Comparison of ENCODE assay signal across 1 cellular context in the genomic region with DNA sequence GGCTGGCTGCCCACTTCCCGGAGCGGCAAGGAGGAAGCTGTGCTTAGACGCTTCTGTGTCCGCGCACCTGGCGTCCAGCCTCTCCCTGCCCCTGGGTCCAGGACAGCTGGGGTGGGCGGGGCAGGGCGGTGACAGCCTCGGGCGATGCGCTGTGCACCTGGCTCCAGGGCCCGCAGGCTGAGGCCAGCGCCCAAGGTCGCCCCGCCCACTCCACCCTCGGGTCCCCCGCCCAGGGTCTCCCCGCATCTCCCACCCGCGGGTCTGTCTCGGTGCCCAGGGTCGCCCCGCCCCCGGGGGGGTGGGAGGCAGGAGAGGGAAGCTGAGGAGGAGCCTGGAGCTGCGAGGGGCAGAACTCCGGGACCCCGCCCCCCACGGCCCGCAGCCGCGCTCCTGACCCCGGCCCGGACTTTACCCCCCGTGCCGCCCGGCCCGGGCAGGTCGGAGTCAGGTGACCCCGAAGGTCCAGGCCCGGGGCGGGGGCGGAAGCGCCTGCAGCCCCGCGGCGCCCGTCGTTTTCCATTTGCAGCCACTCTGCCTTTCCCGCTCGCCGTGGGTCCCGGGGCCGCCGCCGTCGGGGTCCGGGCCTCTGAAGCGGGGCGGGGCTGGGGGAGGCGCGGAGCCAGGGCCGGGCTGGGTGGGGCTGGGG.
TF ChIP-seq lines count a peak whose summit lies in the region.

A gene with protein sequence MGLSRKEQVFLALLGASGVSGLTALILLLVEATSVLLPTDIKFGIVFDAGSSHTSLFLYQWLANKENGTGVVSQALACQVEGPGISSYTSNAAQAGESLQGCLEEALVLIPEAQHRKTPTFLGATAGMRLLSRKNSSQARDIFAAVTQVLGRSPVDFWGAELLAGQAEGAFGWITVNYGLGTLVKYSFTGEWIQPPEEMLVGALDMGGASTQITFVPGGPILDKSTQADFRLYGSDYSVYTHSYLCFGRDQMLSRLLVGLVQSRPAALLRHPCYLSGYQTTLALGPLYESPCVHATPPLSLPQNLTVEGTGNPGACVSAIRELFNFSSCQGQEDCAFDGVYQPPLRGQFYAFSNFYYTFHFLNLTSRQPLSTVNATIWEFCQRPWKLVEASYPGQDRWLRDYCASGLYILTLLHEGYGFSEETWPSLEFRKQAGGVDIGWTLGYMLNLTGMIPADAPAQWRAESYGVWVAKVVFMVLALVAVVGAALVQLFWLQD (minus strand): TSS at position 69 of the 646 bp plus-strand sequence. CDS start 3,072 bp downstream, outside the sequence.

TF ChIP-seq in HepG2, 621 proteins besides CTCF, POLR2A, EP300 and RAD21 (continued from another document and continues in another):
- TF ChIP-seq, protein P1, sequence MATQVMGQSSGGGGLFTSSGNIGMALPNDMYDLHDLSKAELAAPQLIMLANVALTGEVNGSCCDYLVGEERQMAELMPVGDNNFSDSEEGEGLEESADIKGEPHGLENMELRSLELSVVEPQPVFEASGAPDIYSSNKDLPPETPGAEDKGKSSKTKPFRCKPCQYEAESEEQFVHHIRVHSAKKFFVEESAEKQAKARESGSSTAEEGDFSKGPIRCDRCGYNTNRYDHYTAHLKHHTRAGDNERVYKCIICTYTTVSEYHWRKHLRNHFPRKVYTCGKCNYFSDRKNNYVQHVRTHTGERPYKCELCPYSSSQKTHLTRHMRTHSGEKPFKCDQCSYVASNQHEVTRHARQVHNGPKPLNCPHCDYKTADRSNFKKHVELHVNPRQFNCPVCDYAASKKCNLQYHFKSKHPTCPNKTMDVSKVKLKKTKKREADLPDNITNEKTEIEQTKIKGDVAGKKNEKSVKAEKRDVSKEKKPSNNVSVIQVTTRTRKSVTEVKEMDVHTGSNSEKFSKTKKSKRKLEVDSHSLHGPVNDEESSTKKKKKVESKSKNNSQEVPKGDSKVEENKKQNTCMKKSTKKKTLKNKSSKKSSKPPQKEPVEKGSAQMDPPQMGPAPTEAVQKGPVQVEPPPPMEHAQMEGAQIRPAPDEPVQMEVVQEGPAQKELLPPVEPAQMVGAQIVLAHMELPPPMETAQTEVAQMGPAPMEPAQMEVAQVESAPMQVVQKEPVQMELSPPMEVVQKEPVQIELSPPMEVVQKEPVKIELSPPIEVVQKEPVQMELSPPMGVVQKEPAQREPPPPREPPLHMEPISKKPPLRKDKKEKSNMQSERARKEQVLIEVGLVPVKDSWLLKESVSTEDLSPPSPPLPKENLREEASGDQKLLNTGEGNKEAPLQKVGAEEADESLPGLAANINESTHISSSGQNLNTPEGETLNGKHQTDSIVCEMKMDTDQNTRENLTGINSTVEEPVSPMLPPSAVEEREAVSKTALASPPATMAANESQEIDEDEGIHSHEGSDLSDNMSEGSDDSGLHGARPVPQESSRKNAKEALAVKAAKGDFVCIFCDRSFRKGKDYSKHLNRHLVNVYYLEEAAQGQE (IDR thresholded peaks at IDR 0.05; ENCODE audit: borderline replicate concordance in 1 of 2, low read depth in 1 of 2, low read length in 2 of 2) = peak in 1 of 2 experiments; percentile 41; a peak in 1 of 4 replicates
- TF ChIP-seq CC2D1A (CRISPR knock-in tag; IDR thresholded peaks at IDR 0.05) = no peak
- TF ChIP-seq, protein P2, sequence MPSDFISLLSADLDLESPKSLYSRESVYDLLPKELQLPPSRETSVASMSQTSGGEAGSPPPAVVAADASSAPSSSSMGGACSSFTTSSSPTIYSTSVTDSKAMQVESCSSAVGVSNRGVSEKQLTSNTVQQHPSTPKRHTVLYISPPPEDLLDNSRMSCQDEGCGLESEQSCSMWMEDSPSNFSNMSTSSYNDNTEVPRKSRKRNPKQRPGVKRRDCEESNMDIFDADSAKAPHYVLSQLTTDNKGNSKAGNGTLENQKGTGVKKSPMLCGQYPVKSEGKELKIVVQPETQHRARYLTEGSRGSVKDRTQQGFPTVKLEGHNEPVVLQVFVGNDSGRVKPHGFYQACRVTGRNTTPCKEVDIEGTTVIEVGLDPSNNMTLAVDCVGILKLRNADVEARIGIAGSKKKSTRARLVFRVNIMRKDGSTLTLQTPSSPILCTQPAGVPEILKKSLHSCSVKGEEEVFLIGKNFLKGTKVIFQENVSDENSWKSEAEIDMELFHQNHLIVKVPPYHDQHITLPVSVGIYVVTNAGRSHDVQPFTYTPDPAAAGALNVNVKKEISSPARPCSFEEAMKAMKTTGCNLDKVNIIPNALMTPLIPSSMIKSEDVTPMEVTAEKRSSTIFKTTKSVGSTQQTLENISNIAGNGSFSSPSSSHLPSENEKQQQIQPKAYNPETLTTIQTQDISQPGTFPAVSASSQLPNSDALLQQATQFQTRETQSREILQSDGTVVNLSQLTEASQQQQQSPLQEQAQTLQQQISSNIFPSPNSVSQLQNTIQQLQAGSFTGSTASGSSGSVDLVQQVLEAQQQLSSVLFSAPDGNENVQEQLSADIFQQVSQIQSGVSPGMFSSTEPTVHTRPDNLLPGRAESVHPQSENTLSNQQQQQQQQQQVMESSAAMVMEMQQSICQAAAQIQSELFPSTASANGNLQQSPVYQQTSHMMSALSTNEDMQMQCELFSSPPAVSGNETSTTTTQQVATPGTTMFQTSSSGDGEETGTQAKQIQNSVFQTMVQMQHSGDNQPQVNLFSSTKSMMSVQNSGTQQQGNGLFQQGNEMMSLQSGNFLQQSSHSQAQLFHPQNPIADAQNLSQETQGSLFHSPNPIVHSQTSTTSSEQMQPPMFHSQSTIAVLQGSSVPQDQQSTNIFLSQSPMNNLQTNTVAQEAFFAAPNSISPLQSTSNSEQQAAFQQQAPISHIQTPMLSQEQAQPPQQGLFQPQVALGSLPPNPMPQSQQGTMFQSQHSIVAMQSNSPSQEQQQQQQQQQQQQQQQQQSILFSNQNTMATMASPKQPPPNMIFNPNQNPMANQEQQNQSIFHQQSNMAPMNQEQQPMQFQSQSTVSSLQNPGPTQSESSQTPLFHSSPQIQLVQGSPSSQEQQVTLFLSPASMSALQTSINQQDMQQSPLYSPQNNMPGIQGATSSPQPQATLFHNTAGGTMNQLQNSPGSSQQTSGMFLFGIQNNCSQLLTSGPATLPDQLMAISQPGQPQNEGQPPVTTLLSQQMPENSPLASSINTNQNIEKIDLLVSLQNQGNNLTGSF (CRISPR knock-in tag; IDR thresholded peaks at IDR 0.05) = no peak
- no peak for TF ChIP-seq PLRG1 (conservative IDR thresholded peaks at IDR 0.05)
- peak; percentile 65 for TF ChIP-seq RARA (CRISPR knock-in tag; IDR thresholded peaks at IDR 0.05)
- TF ChIP-seq, protein P3, sequence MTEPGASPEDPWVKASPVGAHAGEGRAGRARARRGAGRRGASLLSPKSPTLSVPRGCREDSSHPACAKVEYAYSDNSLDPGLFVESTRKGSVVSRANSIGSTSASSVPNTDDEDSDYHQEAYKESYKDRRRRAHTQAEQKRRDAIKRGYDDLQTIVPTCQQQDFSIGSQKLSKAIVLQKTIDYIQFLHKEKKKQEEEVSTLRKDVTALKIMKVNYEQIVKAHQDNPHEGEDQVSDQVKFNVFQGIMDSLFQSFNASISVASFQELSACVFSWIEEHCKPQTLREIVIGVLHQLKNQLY (CRISPR knock-in tag; IDR thresholded peaks at IDR 0.05) = no peak
- 0 out of 2 replicates have a peak, but pooled peaks have one; percentile 31 for TF ChIP-seq HNRNPL (IDR thresholded peaks at IDR 0.05; ENCODE audit: low read depth, low read length)
- no peak for TF ChIP-seq ZKSCAN8 (CRISPR knock-in tag; IDR thresholded peaks at IDR 0.05; ENCODE audit: borderline replicate concordance)
- TF ChIP-seq TBX3 (IDR thresholded peaks at IDR 0.05; ENCODE audit: borderline replicate concordance) = no peak
- TF ChIP-seq, protein P4, sequence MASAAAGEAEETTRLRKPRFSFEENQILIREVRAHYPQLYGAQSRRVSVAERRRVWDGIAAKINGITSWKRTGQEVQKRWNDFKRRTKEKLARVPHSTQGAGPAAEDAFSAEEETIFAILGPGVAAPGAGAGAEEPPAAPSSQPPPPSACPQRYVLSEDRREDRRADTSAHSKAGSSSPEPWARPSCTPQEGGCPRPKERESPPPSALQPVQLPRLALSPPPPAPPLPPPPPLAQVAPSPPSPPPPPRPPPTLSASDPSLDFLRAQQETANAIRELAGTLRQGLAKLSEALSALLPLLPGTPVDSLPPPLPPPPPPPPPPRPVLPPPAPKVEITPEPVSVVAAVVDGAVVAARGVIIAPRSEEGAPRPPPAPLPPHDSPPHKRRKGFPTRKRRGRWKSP (CRISPR knock-in tag; IDR thresholded peaks at IDR 0.05) = peak; percentile 72; the same call in 1 of the 2 replicates
- TF ChIP-seq FOSL2 (CRISPR knock-in tag; IDR thresholded peaks at IDR 0.05) = no peak; the same call in 1 of the 2 replicates
- no peak for TF ChIP-seq ZNF44 (CRISPR knock-in tag; IDR thresholded peaks at IDR 0.05)
- TF ChIP-seq ZNF777 (CRISPR knock-in tag; IDR thresholded peaks at IDR 0.05) = peak; percentile 95
- TF ChIP-seq, protein P5, sequence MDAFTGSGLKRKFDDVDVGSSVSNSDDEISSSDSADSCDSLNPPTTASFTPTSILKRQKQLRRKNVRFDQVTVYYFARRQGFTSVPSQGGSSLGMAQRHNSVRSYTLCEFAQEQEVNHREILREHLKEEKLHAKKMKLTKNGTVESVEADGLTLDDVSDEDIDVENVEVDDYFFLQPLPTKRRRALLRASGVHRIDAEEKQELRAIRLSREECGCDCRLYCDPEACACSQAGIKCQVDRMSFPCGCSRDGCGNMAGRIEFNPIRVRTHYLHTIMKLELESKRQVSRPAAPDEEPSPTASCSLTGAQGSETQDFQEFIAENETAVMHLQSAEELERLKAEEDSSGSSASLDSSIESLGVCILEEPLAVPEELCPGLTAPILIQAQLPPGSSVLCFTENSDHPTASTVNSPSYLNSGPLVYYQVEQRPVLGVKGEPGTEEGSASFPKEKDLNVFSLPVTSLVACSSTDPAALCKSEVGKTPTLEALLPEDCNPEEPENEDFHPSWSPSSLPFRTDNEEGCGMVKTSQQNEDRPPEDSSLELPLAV (CRISPR knock-in tag; conservative IDR thresholded peaks at IDR 0.05; ENCODE audit: low read depth) = no peak
- TF ChIP-seq ZNF326 (CRISPR knock-in tag; IDR thresholded peaks at IDR 0.05; ENCODE audit: borderline replicate concordance) = no peak
- TF ChIP-seq SP140L (CRISPR knock-in tag; IDR thresholded peaks at IDR 0.05; ENCODE audit: borderline replicate concordance) = no peak
- no peak for TF ChIP-seq XBP1 (CRISPR knock-in tag; IDR thresholded peaks at IDR 0.05)
- TF ChIP-seq CENPT (CRISPR knock-in tag; IDR thresholded peaks at IDR 0.05; ENCODE audit: low read depth) = no peak
- TF ChIP-seq, protein P6, sequence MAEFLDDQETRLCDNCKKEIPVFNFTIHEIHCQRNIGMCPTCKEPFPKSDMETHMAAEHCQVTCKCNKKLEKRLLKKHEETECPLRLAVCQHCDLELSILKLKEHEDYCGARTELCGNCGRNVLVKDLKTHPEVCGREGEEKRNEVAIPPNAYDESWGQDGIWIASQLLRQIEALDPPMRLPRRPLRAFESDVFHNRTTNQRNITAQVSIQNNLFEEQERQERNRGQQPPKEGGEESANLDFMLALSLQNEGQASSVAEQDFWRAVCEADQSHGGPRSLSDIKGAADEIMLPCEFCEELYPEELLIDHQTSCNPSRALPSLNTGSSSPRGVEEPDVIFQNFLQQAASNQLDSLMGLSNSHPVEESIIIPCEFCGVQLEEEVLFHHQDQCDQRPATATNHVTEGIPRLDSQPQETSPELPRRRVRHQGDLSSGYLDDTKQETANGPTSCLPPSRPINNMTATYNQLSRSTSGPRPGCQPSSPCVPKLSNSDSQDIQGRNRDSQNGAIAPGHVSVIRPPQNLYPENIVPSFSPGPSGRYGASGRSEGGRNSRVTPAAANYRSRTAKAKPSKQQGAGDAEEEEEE (CRISPR knock-in tag; IDR thresholded peaks at IDR 0.05; ENCODE audit: borderline replicate concordance) = no peak
- TF ChIP-seq ZNF496 (CRISPR knock-in tag; IDR thresholded peaks at IDR 0.05; ENCODE audit: insufficient replicate concordance) = no peak
- TF ChIP-seq ZNF766 (CRISPR knock-in tag; IDR thresholded peaks at IDR 0.05; ENCODE audit: borderline replicate concordance) = no peak
- TF ChIP-seq, protein P7, sequence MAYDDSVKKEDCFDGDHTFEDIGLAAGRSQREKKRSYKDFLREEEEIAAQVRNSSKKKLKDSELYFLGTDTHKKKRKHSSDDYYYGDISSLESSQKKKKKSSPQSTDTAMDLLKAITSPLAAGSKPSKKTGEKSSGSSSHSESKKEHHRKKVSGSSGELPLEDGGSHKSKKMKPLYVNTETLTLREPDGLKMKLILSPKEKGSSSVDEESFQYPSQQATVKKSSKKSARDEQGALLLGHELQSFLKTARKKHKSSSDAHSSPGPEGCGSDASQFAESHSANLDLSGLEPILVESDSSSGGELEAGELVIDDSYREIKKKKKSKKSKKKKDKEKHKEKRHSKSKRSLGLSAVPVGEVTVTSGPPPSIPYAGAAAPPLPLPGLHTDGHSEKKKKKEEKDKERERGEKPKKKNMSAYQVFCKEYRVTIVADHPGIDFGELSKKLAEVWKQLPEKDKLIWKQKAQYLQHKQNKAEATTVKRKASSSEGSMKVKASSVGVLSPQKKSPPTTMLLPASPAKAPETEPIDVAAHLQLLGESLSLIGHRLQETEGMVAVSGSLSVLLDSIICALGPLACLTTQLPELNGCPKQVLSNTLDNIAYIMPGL (CRISPR knock-in tag; IDR thresholded peaks at IDR 0.05; ENCODE audit: borderline replicate concordance in 1 of 2, low read depth in 1 of 2) = peak; percentile 44 to 51; a peak in 2 of 4 replicates
- TF ChIP-seq ZMYM2 (CRISPR knock-in tag; IDR thresholded peaks at IDR 0.05) = no peak
- no peak for TF ChIP-seq GATA4 (IDR thresholded peaks at IDR 0.05; ENCODE audit: borderline replicate concordance, low read depth)
- TF ChIP-seq ZSCAN9 (CRISPR knock-in tag; IDR thresholded peaks at IDR 0.05; ENCODE audit: borderline replicate concordance) = no peak
- TF ChIP-seq DR1 (CRISPR knock-in tag; IDR thresholded peaks at IDR 0.05) = no peak
